Comparison of ENCODE assay signal across 2 cellular contexts in genomic region chr6:31865205-31866118, GRCh38.
TF ChIP-seq lines count a peak whose summit lies in the region.

No MANE protein-coding gene starts in this region.

TF ChIP-seq in H1, 55 proteins besides CTCF, POLR2A, EP300 and RAD21:
- TF ChIP-seq KDM5A (IDR thresholded peaks at IDR 0.05; ENCODE audit: low read length): no peak
- no peak for TF ChIP-seq TBP (IDR thresholded peaks at IDR 0.05; ENCODE audit: low read depth, low read length)

TF ChIP-seq in SK-N-SH, 30 proteins besides CTCF, POLR2A, EP300 and RAD21:
- TF ChIP-seq RFX5 (IDR thresholded peaks at IDR 0.05; ENCODE audit: low read length): no peak
TF ChIP-seq in SK-N-SH: peak in this region for 0.
